ENCODE assay signal across 2 cellular contexts in genomic region chr14:61766136-61766535, GRCh38.
TF ChIP-seq lines count a peak whose summit lies in the region.

No MANE protein-coding gene starts in this region.

TF ChIP-seq in GM12878, 131 proteins besides CTCF, POLR2A, EP300 and RAD21:
- TF ChIP-seq IRF5 (IDR thresholded peaks at IDR 0.05; ENCODE audit: borderline replicate concordance) (no peak), ELK1 (IDR thresholded peaks at IDR 0.05; ENCODE audit: low read depth, low read length) (no peak), ETV6 (conservative IDR thresholded peaks at IDR 0.05 in 1 of 2, IDR thresholded peaks at IDR 0.05 in 1 of 2; ENCODE audit: borderline replicate concordance in 1 of 2, low read depth in 1 of 2) (no peak), ZNF622 (IDR thresholded peaks at IDR 0.05) (no peak), NBN (IDR thresholded peaks at IDR 0.05) (no peak), CREB1 (IDR thresholded peaks at IDR 0.05; ENCODE audit: low read depth) (no peak), CEBPZ (IDR thresholded peaks at IDR 0.05; ENCODE audit: low read depth, low read length) (no peak), TAF1 (IDR thresholded peaks at IDR 0.05; ENCODE audit: borderline replicate concordance, low read depth, low read length) (no peak), GATAD2B (conservative IDR thresholded peaks at IDR 0.05; ENCODE audit: low read depth) (no peak)

TF ChIP-seq in HEK293T, 16 proteins besides CTCF, POLR2A, EP300 and RAD21:
- TF ChIP-seq CTBP1 (IDR thresholded peaks at IDR 0.05; ENCODE audit: borderline replicate concordance) (no peak), ELF4 (IDR thresholded peaks at IDR 0.05) (no peak), FOXK2 (IDR thresholded peaks at IDR 0.05) (no peak), FOXA1 (IDR thresholded peaks at IDR 0.05) (no peak), NFRKB (IDR thresholded peaks at IDR 0.05) (no peak), ARNT (IDR thresholded peaks at IDR 0.05) (no peak), HDGF (IDR thresholded peaks at IDR 0.05; ENCODE audit: borderline replicate concordance) (no peak), SUZ12 (IDR thresholded peaks at IDR 0.05) (no peak), BHLHE40 (IDR thresholded peaks at IDR 0.05; ENCODE audit: borderline replicate concordance) (no peak), PKNOX1 (IDR thresholded peaks at IDR 0.05) (no peak), ZNF384 (IDR thresholded peaks at IDR 0.05) (no peak)
